In genomic region chr7:953547-954327, GRCh38 we compare ENCODE assay signal across 8 cellular contexts. TPM values are rescaled to one million over a fixed set of nuclear protein-coding genes. Genes with fewer than 3 reads are reported as not detected.
DNase-seq lines count a peak whose midpoint lies in the region; ATAC-seq, FAIRE-seq and TF ChIP-seq lines count a peak whose summit lies in the region.

No MANE protein-coding gene starts in this region.

- H3K27me3 ChIP-seq in bronchial epithelial cell (ENCODE audit: control insufficient read depth, insufficient read depth, low read length) (peaks cover 2% of the 10 kb centered on the region), small intestine (ENCODE audit: control insufficient read depth in 2 of 2, insufficient read depth in 2 of 2, low read length in 2 of 2) (no peaks in the 10 kb centered on the region)

- peak overlapping the region; percentile 37 to 40 for H3K9ac ChIP-seq in kidney (ENCODE audit: low read length in 2 of 2)

- H3K4me1 ChIP-seq in kidney (ENCODE audit: control insufficient read depth in 1 of 2, insufficient read depth in 1 of 2, low read depth in 1 of 2, low read length in 2 of 2) (peaks cover 0 to 18% of the 10 kb centered on the region in 2 donors), small intestine (ENCODE audit: control insufficient read depth in 2 of 2, insufficient read depth in 1 of 2, low read depth in 1 of 2, low read length in 1 of 2) (peaks cover 0 to 2% of the 10 kb centered on the region in 2 donors)

- ATAC-seq in GM19438 (IDR thresholded peaks at IDR 0.05; ENCODE audit: low read depth, unreplicated experiment): peak; percentile 18

- TF ChIP-seq CTCF in bronchial epithelial cell (IDR thresholded peaks at IDR 0.05; ENCODE audit: insufficient read depth, low read length, severe bottlenecking) (no peak), kidney (IDR thresholded peaks at IDR 0.05; ENCODE audit: borderline replicate concordance, extremely low read depth, insufficient read depth) (no peak), HFFc6 (IDR thresholded peaks at IDR 0.05) (no peak)

- no peak overlapping the region for H3K4me3 Mint-ChIP-seq in HFFc6

- H3K27ac ChIP-seq in kidney (ENCODE audit: low read depth in 2 of 2, low read length in 2 of 2) (peak overlapping the region; percentile 54 to 71), small intestine (ENCODE audit: low read depth in 1 of 2, low read length in 1 of 2) (peak overlapping the region; percentile 76 to 94)

- DNase-seq in Ammon's horn (ENCODE audit: low spot score) (peak; percentile 88), MV-4-11 (lab: John Stamatoyannopoulos, UW) (peak; percentile 69), bronchial epithelial cell (ENCODE audit: low read depth) (peak; percentile 19), kidney (peak; percentile 89), small intestine (peak; percentile 90), HFFc6 (no peak)
- no peak for DNase-seq in stimulated activated CD4-positive, alpha-beta T cell treated with anti-CD3 and anti-CD28 coated beads, Interleukin-4, amount 100 ng/mL, for 24 hours

- H3K4me1 Mint-ChIP-seq in HFFc6 (ENCODE audit: low read depth): no peaks in the 10 kb centered on the region

- peaks cover 4% of the 10 kb centered on the region for H3K36me3 ChIP-seq in bronchial epithelial cell (ENCODE audit: control insufficient read depth, insufficient read depth, low read length)
- no peaks in the 10 kb centered on the region for H3K36me3 ChIP-seq in kidney (ENCODE audit: control insufficient read depth in 1 of 2, insufficient read depth in 2 of 2, low read length in 2 of 2)
- peaks cover 0 to 2% of the 10 kb centered on the region in 2 donors for H3K36me3 ChIP-seq in small intestine (ENCODE audit: control insufficient read depth in 2 of 2, insufficient read depth in 2 of 2, low read length in 2 of 2)

- 2 to 7% (median 4%) methylated on average over 43 to 78 of the region's 78 CpGs for WGBS in small intestine, 3 donors

- intact Hi-C loops in kidney (cut with DNase I): no loop called here

- no peaks in the 10 kb centered on the region for H3K36me3 Mint-ChIP-seq in HFFc6 (ENCODE audit: low read depth)

- H3K27me3 Mint-ChIP-seq in HFFc6 (ENCODE audit: insufficient read depth): peaks cover 32% of the 10 kb centered on the region

- FAIRE-seq in bronchial epithelial cell (lab: Jason Lieb, UNC) (no peak), kidney (lab: Jason Lieb, UNC) (no peak), small intestine (lab: Jason Lieb, UNC) (no peak)

- H3K4me3 ChIP-seq in bronchial epithelial cell (ENCODE audit: low read depth, low read length) (peak overlapping the region; percentile 70), kidney (ENCODE audit: low read length in 2 of 2) (peak overlapping the region in 1 of 2 donors; percentile 52), small intestine (ENCODE audit: low read depth in 1 of 2, low read length in 2 of 2) (peak overlapping the region; percentile 63 to 90)

- no peaks in the 10 kb centered on the region for H3K9me3 ChIP-seq in kidney (ENCODE audit: control insufficient read depth in 1 of 2, low read length in 2 of 2)
- no peaks in the 10 kb centered on the region for H3K9me3 ChIP-seq in small intestine (ENCODE audit: control insufficient read depth, low read depth)

- H3K9me3 Mint-ChIP-seq in HFFc6: no peaks in the 10 kb centered on the region

- H3K27ac Mint-ChIP-seq in HFFc6: no peak overlapping the region

RNA-seq across cellular contexts. Expression of gene ADAP1, which starts 0.7 kb away (rescaled TPM):
- total RNA-seq in bronchial epithelial cell (26.9 and 45.3 TPM in 2 replicates), kidney (48.2 TPM)
- polyA plus RNA-seq in kidney (ENCODE audit: insufficient read depth, low read depth, low replicate concordance) (36.4 TPM), small intestine (100 to 1,000 TPM in 2 of 3 donors, 10 to 100 TPM in 1; 69.2 to 113 (median 102) TPM)
- total RNA-seq in HFFc6 (2021; fragmentation: NEBNext Ultra II Directional; extraction: Animal tissue kit (Norgen Biotek cat#: 25700)): 1 to 10 TPM in 2 of 6 experiments, under 1 TPM in 4; 0.64 to 1.1 (median 0.90) TPM

RNA-seq across cellular contexts. Expression of gene COX19, which starts 21.6 kb away (rescaled TPM):
- total RNA-seq in bronchial epithelial cell (12.9 and 17.5 TPM in 2 replicates), kidney (14.7 TPM)
- polyA plus RNA-seq in kidney (ENCODE audit: insufficient read depth, low read depth, low replicate concordance) (4.8 TPM), small intestine (10 to 100 TPM in 1 of 3 donors, 1 to 10 TPM in 2; 8.9 to 10.6 (median 8.9) TPM)
- total RNA-seq in HFFc6 (2021; fragmentation: NEBNext Ultra II Directional; extraction: Animal tissue kit (Norgen Biotek cat#: 25700)): 1 to 10 TPM; 5.6 to 7.6 (median 6.5) TPM

RNA-seq across cellular contexts. Expression of gene CYP2W1, which starts 29.2 kb away (rescaled TPM):
- total RNA-seq in bronchial epithelial cell (0.51 TPM in 1 of 2 replicates, not detected in the other), kidney (0.13 TPM)
- polyA plus RNA-seq in kidney (ENCODE audit: insufficient read depth, low read depth, low replicate concordance) (0.17 TPM), small intestine (1 to 10 TPM in 1 of 3 donors, under 1 TPM in 2; 0.81 to 1.4 (median 0.89) TPM)
- total RNA-seq in HFFc6 (2021; fragmentation: NEBNext Ultra II Directional; extraction: Animal tissue kit (Norgen Biotek cat#: 25700)): under 1 TPM in 2 of 6 experiments, not detected in 4; 0.15 to 0.25 TPM

Comparison
In these comparisons a context has a peak if more than half of its experiments do, and no peak if none do; other contexts are left out.
1. DNase-seq: peak in Ammon's horn (single experiment), MV-4-11 (single experiment), bronchial epithelial cell (single experiment), kidney (single experiment) and small intestine (single experiment); none in stimulated activated CD4-positive, alpha-beta T cell treated with anti-CD3 and anti-CD28 coated beads, Interleukin-4, amount 100 ng/mL, for 24 hours (single experiment) and HFFc6 (single experiment).
2. RNA of gene ADAP1, which starts 0.7 kb away (total RNA-seq): 48.2 TPM in kidney (single experiment) and 26.9 to 45.3 TPM in bronchial epithelial cell; 0.64 to 1.1 TPM in HFFc6; every median in the first group is over 10 times any median in the second.